Comparison of ENCODE assay signal across 10 cellular contexts in the genomic region with DNA sequence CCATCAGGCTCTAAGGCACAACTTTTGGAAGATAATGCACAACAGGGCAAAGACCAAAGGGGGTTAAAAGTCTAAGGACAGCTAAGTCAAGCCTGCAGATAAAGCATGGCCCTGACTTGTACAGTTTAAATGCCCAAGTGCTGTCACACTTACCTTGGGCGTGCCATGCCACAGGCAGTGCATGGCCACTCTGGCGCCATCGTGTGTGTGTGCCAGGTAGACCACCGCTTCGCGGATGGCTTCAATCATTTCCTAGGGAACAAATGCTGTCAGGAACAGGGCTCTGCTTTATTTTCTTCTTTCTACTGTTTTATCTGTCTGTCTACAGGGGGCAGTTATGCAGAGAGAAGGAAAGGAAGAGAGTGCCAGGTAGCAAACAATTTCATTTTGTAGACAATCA. TPM values are rescaled to one million over a fixed set of nuclear protein-coding genes. Genes with fewer than 3 reads are reported as not detected.
DNase-seq lines count a peak whose midpoint lies in the region; ATAC-seq, FAIRE-seq and TF ChIP-seq lines count a peak whose summit lies in the region.
"Had no signal": no experiment of that assay in that cellular context is flagged by ENCODE, and none has a peak within 500 bp of the region (broad histone marks: within the 10 kb centered on the region; RNA-seq: fewer than 3 reads in every experiment).

No MANE protein-coding gene starts in this region.

- no peaks in the 10 kb centered on the region for H3K9me3 ChIP-seq in astrocyte (ENCODE audit: insufficient read depth, low read depth, low read length)

- no peak overlapping the region for H3K9ac ChIP-seq in astrocyte (ENCODE audit: low read length)

- TF ChIP-seq CTCF in AG04449 (IDR thresholded peaks at IDR 0.05; ENCODE audit: insufficient read depth, low read length, missing control alignments), result peak; percentile 8
- TF ChIP-seq CTCF in GM23338 (conservative IDR thresholded peaks at IDR 0.05; ENCODE audit: low read depth in 2 of 2), result peak; percentile 72 to 84
- TF ChIP-seq CTCF in astrocyte (IDR thresholded peaks at IDR 0.05; ENCODE audit: insufficient read depth, low read depth, low read length), result peak; percentile 34

- H3K27ac ChIP-seq in GM23338 (ENCODE audit: low read depth), result no peak overlapping the region
- no peak overlapping the region for H3K27ac ChIP-seq in astrocyte (ENCODE audit: low read depth, low read length)
- H3K27ac ChIP-seq: skin epidermis had no signal

- no peaks in the 10 kb centered on the region for H4K20me1 ChIP-seq in GM23338 (replicated peaks; ENCODE audit: insufficient read depth)
- H4K20me1 ChIP-seq in astrocyte (ENCODE audit: insufficient read depth, low read length), result peaks cover 5% of the 10 kb centered on the region

- POLR2A ChIA-PET in AG04449 (lab: Yijun Ruan, JAX), result no interaction called here

- peak; percentile 95 for ATAC-seq in GM23338
- ATAC-seq: stimulated activated naive B cell treated with anti-CD40 and anti-IgM and Interleukin-4, amounts not matched to agents 10 μg/mL and 1 μg/mL and 100 μg/mL, for 72 hours had no signal

- DNase-seq in AG04449 (ENCODE audit: low read depth, low spot score) (no peak), GM23338 (ENCODE audit: low spot score) (peak; percentile 77), astrocyte (ENCODE audit: low read depth) (no peak), islet precursor cell (peak; percentile 69), dermis blood vessel endothelial cell (no peak), NCI-H226 (no peak), NCI-H1092 treated with DMSO at 0.1 percent for 48 hours (lab: John Stamatoyannopoulos, UW) (no peak)
- no peak for DNase-seq in activated effector memory CD4-positive, alpha-beta T cell treated with anti-CD3 and anti-CD28 coated beads, Interleukin-2, amount 50 U/mL, for 16 hours
- DNase-seq: stimulated activated naive B cell treated with anti-CD40 and anti-IgM and Interleukin-4, amounts not matched to agents 10 μg/mL and 1 μg/mL and 100 μg/mL, for 72 hours had no signal

- H3K4me1 Mint-ChIP-seq in GM23338 (peaks cover 13% of the 10 kb centered on the region; the same call in 2 of the 3 replicates), astrocyte (ENCODE audit: low read depth, unreplicated experiment) (no peaks in the 10 kb centered on the region)

- H3K4me2 ChIP-seq in GM23338 (no peak overlapping the region), astrocyte (ENCODE audit: low read length) (no peak overlapping the region)

- peaks cover 70% of the 10 kb centered on the region for H3K36me3 Mint-ChIP-seq in GM23338 (ENCODE audit: low read depth)
- peaks cover 14% of the 10 kb centered on the region for H3K36me3 Mint-ChIP-seq in astrocyte (ENCODE audit: low read depth, unreplicated experiment)

- no peak overlapping the region for H3K27ac Mint-ChIP-seq in GM23338
- no peak overlapping the region for H3K27ac Mint-ChIP-seq in astrocyte (ENCODE audit: unreplicated experiment)
- H3K27ac Mint-ChIP-seq: stimulated activated naive B cell treated with anti-CD40 and anti-IgM and Interleukin-4, amounts not matched to agents 10 μg/mL and 1 μg/mL and 100 μg/mL, for 72 hours had no signal

- no peaks in the 10 kb centered on the region for H3K27me3 Mint-ChIP-seq in GM23338 (ENCODE audit: insufficient read depth, low read depth, poor library complexity)
- H3K27me3 Mint-ChIP-seq in astrocyte (ENCODE audit: low read depth, unreplicated experiment), result no peaks in the 10 kb centered on the region
- H3K27me3 Mint-ChIP-seq: stimulated activated naive B cell treated with anti-CD40 and anti-IgM and Interleukin-4, amounts not matched to agents 10 μg/mL and 1 μg/mL and 100 μg/mL, for 72 hours had no signal

- FAIRE-seq in astrocyte (lab: Jason Lieb, UNC), result no peak

- CTCF ChIA-PET in AG04449 (lab: Yijun Ruan, JAX), result interaction anchor here (0.9 to 2.1 kb wide), 5 partner anchors 11 to 693 kb away, joined by 3 to 9 read pairs (median 4); no protein-coding TSS in a partner anchor

- H3K4me3 Mint-ChIP-seq in GM23338 (no peak overlapping the region), astrocyte (ENCODE audit: unreplicated experiment) (no peak overlapping the region)
- H3K4me3 Mint-ChIP-seq: stimulated activated naive B cell treated with anti-CD40 and anti-IgM and Interleukin-4, amounts not matched to agents 10 μg/mL and 1 μg/mL and 100 μg/mL, for 72 hours had no signal

- H3K36me3 ChIP-seq in GM23338 (ENCODE audit: insufficient read depth) (peaks cover 44% of the 10 kb centered on the region), astrocyte (ENCODE audit: insufficient read depth, low read length) (peaks cover 55% of the 10 kb centered on the region)

- H3K79me2 ChIP-seq in GM23338 (replicated peaks; ENCODE audit: insufficient read depth) (peaks cover 28% of the 10 kb centered on the region), astrocyte (ENCODE audit: insufficient read depth, low read length) (peaks cover 15% of the 10 kb centered on the region)

- H3K27me3 ChIP-seq in GM23338 (ENCODE audit: insufficient read depth) (no peaks in the 10 kb centered on the region), astrocyte (ENCODE audit: insufficient read depth, low read length) (no peaks in the 10 kb centered on the region)

- H2AFZ ChIP-seq in GM23338 (no peak overlapping the region), astrocyte (ENCODE audit: low read depth, low read length) (no peak overlapping the region)

- no peaks in the 10 kb centered on the region for H3K9me3 Mint-ChIP-seq in GM23338
- no peaks in the 10 kb centered on the region for H3K9me3 Mint-ChIP-seq in astrocyte (ENCODE audit: unreplicated experiment)
- H3K9me3 Mint-ChIP-seq: stimulated activated naive B cell treated with anti-CD40 and anti-IgM and Interleukin-4, amounts not matched to agents 10 μg/mL and 1 μg/mL and 100 μg/mL, for 72 hours had no signal

- H3F3A ChIP-seq in GM23338 (replicated peaks; ENCODE audit: low read depth), result no peaks in the 10 kb centered on the region

- H3K4me1 ChIP-seq in GM23338 (ENCODE audit: insufficient read depth) (peaks cover 9% of the 10 kb centered on the region; the same call in 1 of the 2 replicates), astrocyte (ENCODE audit: insufficient read depth, low read length) (no peaks in the 10 kb centered on the region)

- H3K4me3 ChIP-seq in AG04449 (ENCODE audit: low read depth, low read length) (no peak overlapping the region), GM23338 (no peak overlapping the region), astrocyte (ENCODE audit: insufficient read depth, low read depth, low read length) (no peak overlapping the region)
- H3K4me3 ChIP-seq: skin epidermis had no signal

- H3K9me2 ChIP-seq in GM23338 (ENCODE audit: insufficient read depth), result no peaks in the 10 kb centered on the region

TF ChIP-seq in GM23338, 12 proteins besides CTCF, POLR2A, EP300 and RAD21 (continues in another document):
- TF ChIP-seq ZNF114 (CRISPR knock-in tag; IDR thresholded peaks at IDR 0.05) (no peak), POLR2AphosphoS5 (IDR thresholded peaks at IDR 0.05; ENCODE audit: low read depth) (no peak), JUNB (IDR thresholded peaks at IDR 0.05; ENCODE audit: unreplicated experiment) (no peak)
- TF ChIP-seq, protein P1, sequence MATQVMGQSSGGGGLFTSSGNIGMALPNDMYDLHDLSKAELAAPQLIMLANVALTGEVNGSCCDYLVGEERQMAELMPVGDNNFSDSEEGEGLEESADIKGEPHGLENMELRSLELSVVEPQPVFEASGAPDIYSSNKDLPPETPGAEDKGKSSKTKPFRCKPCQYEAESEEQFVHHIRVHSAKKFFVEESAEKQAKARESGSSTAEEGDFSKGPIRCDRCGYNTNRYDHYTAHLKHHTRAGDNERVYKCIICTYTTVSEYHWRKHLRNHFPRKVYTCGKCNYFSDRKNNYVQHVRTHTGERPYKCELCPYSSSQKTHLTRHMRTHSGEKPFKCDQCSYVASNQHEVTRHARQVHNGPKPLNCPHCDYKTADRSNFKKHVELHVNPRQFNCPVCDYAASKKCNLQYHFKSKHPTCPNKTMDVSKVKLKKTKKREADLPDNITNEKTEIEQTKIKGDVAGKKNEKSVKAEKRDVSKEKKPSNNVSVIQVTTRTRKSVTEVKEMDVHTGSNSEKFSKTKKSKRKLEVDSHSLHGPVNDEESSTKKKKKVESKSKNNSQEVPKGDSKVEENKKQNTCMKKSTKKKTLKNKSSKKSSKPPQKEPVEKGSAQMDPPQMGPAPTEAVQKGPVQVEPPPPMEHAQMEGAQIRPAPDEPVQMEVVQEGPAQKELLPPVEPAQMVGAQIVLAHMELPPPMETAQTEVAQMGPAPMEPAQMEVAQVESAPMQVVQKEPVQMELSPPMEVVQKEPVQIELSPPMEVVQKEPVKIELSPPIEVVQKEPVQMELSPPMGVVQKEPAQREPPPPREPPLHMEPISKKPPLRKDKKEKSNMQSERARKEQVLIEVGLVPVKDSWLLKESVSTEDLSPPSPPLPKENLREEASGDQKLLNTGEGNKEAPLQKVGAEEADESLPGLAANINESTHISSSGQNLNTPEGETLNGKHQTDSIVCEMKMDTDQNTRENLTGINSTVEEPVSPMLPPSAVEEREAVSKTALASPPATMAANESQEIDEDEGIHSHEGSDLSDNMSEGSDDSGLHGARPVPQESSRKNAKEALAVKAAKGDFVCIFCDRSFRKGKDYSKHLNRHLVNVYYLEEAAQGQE (IDR thresholded peaks at IDR 0.05; ENCODE audit: unreplicated experiment), result no peak

RNA-seq across cellular contexts. Expression of a gene that starts 19.3 kb away (rescaled TPM):
- 85.8 and 98.3 TPM in 2 replicates for total RNA-seq in GM23338 (2014; rRNA removed; shearing (Covaris generic))
- 120 and 136 TPM in 2 replicates for polyA plus RNA-seq in GM23338 (2016; fragmentation: Nextera tagmentation; extraction: Ambion mirVana)
- total RNA-seq in astrocyte (58.0 and 64.2 TPM in 2 replicates), dermis blood vessel endothelial cell (41.7 and 53.7 TPM in 2 replicates)

Comparison
In these comparisons a context has a peak if more than half of its experiments do, and no peak if none do; other contexts are left out.
1. DNase-seq: peak in GM23338 (single experiment) and islet precursor cell (single experiment); none in AG04449 (single experiment), astrocyte (single experiment), activated effector memory CD4-positive, alpha-beta T cell treated with anti-CD3 and anti-CD28 coated beads, Interleukin-2, amount 50 U/mL, for 16 hours (single experiment), dermis blood vessel endothelial cell (single experiment), NCI-H226 (single experiment) and NCI-H1092 treated with DMSO at 0.1 percent for 48 hours (single experiment).
2. CTCF ChIP-seq: peak in every context shown above with its lines; median percentile 78 in GM23338; 34 in astrocyte; 8 in AG04449.